In genomic region chr9:82074144-82074543, GRCh38 we compare ENCODE assay signal across 25 cellular contexts.
DNase-seq lines count a peak whose midpoint lies in the region; ATAC-seq, FAIRE-seq and TF ChIP-seq lines count a peak whose summit lies in the region.
"Had no signal": no experiment of that assay in that cellular context is flagged by ENCODE, and none has a peak within 500 bp of the region (broad histone marks: within the 10 kb centered on the region; RNA-seq: fewer than 3 reads in every experiment).

No MANE protein-coding gene starts in this region.

- no peak for ATAC-seq in HepG2
- no peak for ATAC-seq in right lobe of liver
- no peak for ATAC-seq in GM18907 (IDR thresholded peaks at IDR 0.05; ENCODE audit: unreplicated experiment)
- ATAC-seq: GM12878 had no signal

- TF ChIP-seq RAD21 in HepG2 (CRISPR knock-in tag; IDR thresholded peaks at IDR 0.05), result no peak

- H2AFZ ChIP-seq in HepG2 (ENCODE audit: low read length) (no peak overlapping the region), OCI-LY1 (ENCODE audit: low read length) (peak overlapping the region; percentile 47; the same call in 1 of the 2 replicates)

- H3F3A ChIP-seq in OCI-LY1 (ENCODE audit: insufficient read depth, low read length), result no peaks in the 10 kb centered on the region

- no peak for FAIRE-seq in HepG2 (lab: Jason Lieb, UNC)
- FAIRE-seq: GM12878, GM12892, GM18507, GM19239 had no signal

- 3% methylated on average over 1 of the region's 1 CpG for WGBS in HepG2 (ENCODE audit: low lambda C conversion rate)
- 72% methylated on average over 1 of the region's 1 CpG for WGBS in right lobe of liver (ENCODE audit: insufficient coverage, low coverage, low lambda C conversion rate, missing lambda C conversion rate)

- POLR2A ChIA-PET in HepG2 (lab: Yijun Ruan, JAX), result no interaction called here

- no peak overlapping the region for H3K9ac ChIP-seq in HepG2 (ENCODE audit: insufficient read depth, low read depth, low read length)
- no peak overlapping the region for H3K9ac ChIP-seq in OCI-LY1 (ENCODE audit: low read length)
- H3K9ac ChIP-seq: BLaER1 had no signal

- no peak overlapping the region for H3K27ac ChIP-seq in HepG2 (ENCODE audit: extremely low read length, insufficient read depth, low read length)
- no peak overlapping the region for H3K27ac ChIP-seq in right lobe of liver
- no peak overlapping the region for H3K27ac ChIP-seq in OCI-LY1 (ENCODE audit: low read depth, low read length, poor library complexity, severe bottlenecking)
- H3K27ac ChIP-seq: 22Rv1, BLaER1 had no signal

- TF ChIP-seq EP300 in HepG2 (IDR thresholded peaks at IDR 0.05; ENCODE audit: low read depth in 2 of 2, low read length in 2 of 2) (no peak), HepG2 (CRISPR knock-in tag; IDR thresholded peaks at IDR 0.05; ENCODE audit: borderline replicate concordance) (no peak)

- TF ChIP-seq POLR2A in HepG2 (IDR thresholded peaks at IDR 0.05; ENCODE audit: insufficient read depth in 1 of 2, low read depth in 2 of 2, low read length in 2 of 2) (no peak), right lobe of liver (IDR thresholded peaks at IDR 0.05) (no peak)

- H3K79me2 ChIP-seq in HepG2 (ENCODE audit: insufficient read depth, low read length) (no peaks in the 10 kb centered on the region), OCI-LY1 (ENCODE audit: insufficient read depth, low read length) (no peaks in the 10 kb centered on the region)

- TF ChIP-seq CTCF in HepG2 (CRISPR knock-in tag; IDR thresholded peaks at IDR 0.05), result no peak
- no peak for TF ChIP-seq CTCF in right lobe of liver (IDR thresholded peaks at IDR 0.05)
- no peak for TF ChIP-seq CTCF in OCI-LY1 (IDR thresholded peaks at IDR 0.05; ENCODE audit: low read length)

- H3K4me1 ChIP-seq in HepG2 (ENCODE audit: insufficient read depth, low read length) (no peaks in the 10 kb centered on the region), right lobe of liver (no peaks in the 10 kb centered on the region), OCI-LY1 (ENCODE audit: insufficient read depth, low read length, severe bottlenecking) (no peaks in the 10 kb centered on the region)
- H3K4me1 ChIP-seq: BE2C, BLaER1 had no signal

- H3K9me3 ChIP-seq in HepG2 (ENCODE audit: low read length), result no peaks in the 10 kb centered on the region
- H3K9me3 ChIP-seq in right lobe of liver, result no peaks in the 10 kb centered on the region
- H3K9me3 ChIP-seq in OCI-LY1 (ENCODE audit: low read length), result no peaks in the 10 kb centered on the region
- H3K9me3 ChIP-seq: BE2C, BLaER1 had no signal

- H3K4me3 ChIP-seq in HepG2 (replicated peaks in 1 of 3; ENCODE audit: insufficient read depth in 1 of 3, low read depth in 2 of 3, low read length in 3 of 3), result no peak overlapping the region
- H3K4me3 ChIP-seq in right lobe of liver, result no peak overlapping the region
- H3K4me3 ChIP-seq in OCI-LY1 (ENCODE audit: low read depth, low read length, poor library complexity, severe bottlenecking), result no peak overlapping the region
- H3K4me3 ChIP-seq: BLaER1, GM12878 had no signal

- H3K4me2 ChIP-seq in HepG2 (ENCODE audit: low read depth, low read length), result no peak overlapping the region
- no peak overlapping the region for H3K4me2 ChIP-seq in OCI-LY1 (ENCODE audit: low read length)
- H3K4me2 ChIP-seq: BLaER1 had no signal

- no peaks in the 10 kb centered on the region for H3K27me3 ChIP-seq in HepG2 (ENCODE audit: control insufficient read depth in 1 of 2, insufficient read depth in 2 of 2, low read length in 2 of 2)
- no peaks in the 10 kb centered on the region for H3K27me3 ChIP-seq in right lobe of liver
- no peaks in the 10 kb centered on the region for H3K27me3 ChIP-seq in OCI-LY1 (ENCODE audit: insufficient read depth, low read length)
- H3K27me3 ChIP-seq: BE2C, BLaER1 had no signal

- H3K36me3 ChIP-seq in HepG2 (replicated peaks in 1 of 2; ENCODE audit: control insufficient read depth in 1 of 2, insufficient read depth in 2 of 2, low read length in 2 of 2) (no peaks in the 10 kb centered on the region), right lobe of liver (no peaks in the 10 kb centered on the region), OCI-LY1 (ENCODE audit: insufficient read depth, low read length) (no peaks in the 10 kb centered on the region)
- H3K36me3 ChIP-seq: BE2C, BLaER1 had no signal

- DNase-seq in HepG2 (ENCODE audit: low spot score) (no peak), right lobe of liver (no peak), HPDE6-E6E7 (ENCODE audit: extremely low spot score) (no peak)
- DNase-seq: ACHN; BE2C; C1 segment of cervical spinal cord; CD4-positive, alpha-beta memory T cell; CD4-positive, CD25-positive, alpha-beta regulatory T cell; CD8-positive, alpha-beta memory T cell; COR-L47; DMS 273 treated with DMSO at 0.1 percent for 48 hours; DMS153; DMS53; DMS79; DND-41; EL; GDM1 had no signal

- intact Hi-C loops in HepG2 (cut with micrococcal nuclease; ENCODE audit: unreplicated experiment) (no loop called here), right lobe of liver (cut with DNase I) (no loop called here)

- BruUV-seq in HepG2 (replicated peaks; lab: Mats Ljungman, UMichigan), result no TSS peak

- CTCF ChIA-PET in HepG2 (lab: Yijun Ruan, JAX; ENCODE audit: low intra/inter-chr PET ratio, low total read pairs), result no interaction called here

- in situ Hi-C loops in HepG2 (cut with HindIII; ENCODE audit: extremely low pct_ligation_motif_present, low pct_unique_long_range_greater_than_20kb), result no loop called here

- H4K20me1 ChIP-seq in HepG2 (ENCODE audit: insufficient read depth, low read length) (no peaks in the 10 kb centered on the region), OCI-LY1 (ENCODE audit: insufficient read depth, low read length) (no peaks in the 10 kb centered on the region)
- H4K20me1 ChIP-seq: BLaER1 had no signal

- H3K9me2 ChIP-seq in OCI-LY1 (ENCODE audit: low read depth, low read length), result no peaks in the 10 kb centered on the region

TF ChIP-seq in HepG2, 621 proteins besides CTCF, POLR2A, EP300 and RAD21:
- TF ChIP-seq MAFF (IDR thresholded peaks at IDR 0.05; ENCODE audit: low read depth, low read length) (peak; percentile 48; the same call in 1 of the 2 replicates), GMEB2 (CRISPR knock-in tag; IDR thresholded peaks at IDR 0.05; ENCODE audit: low read depth) (no peak), HBP1 (CRISPR knock-in tag; IDR thresholded peaks at IDR 0.05; ENCODE audit: low read depth) (no peak), MAFK (conservative IDR thresholded peaks at IDR 0.05 in 1 of 2, IDR thresholded peaks at IDR 0.05 in 1 of 2; ENCODE audit: low read length in 2 of 2) (peak in 1 of 2 experiments; percentile 66; a peak in 2 of 4 replicates)
